Comparison of ENCODE assay signal across 14 cellular contexts in genomic region chr6:25477006-25477590, GRCh38.
DNase-seq lines count a peak whose midpoint lies in the region; ATAC-seq and TF ChIP-seq lines count a peak whose summit lies in the region.
"Had no signal": no experiment of that assay in that cellular context is flagged by ENCODE, and none has a peak within 500 bp of the region (broad histone marks: within the 10 kb centered on the region; RNA-seq: fewer than 3 reads in every experiment).

No MANE protein-coding gene starts in this region.

- H4K12ac ChIP-seq in trophoblast cell (ENCODE audit: low read depth, low read length), result no peak overlapping the region

- H3K9me3 ChIP-seq in GM23248 (ENCODE audit: low read depth) (no peaks in the 10 kb centered on the region), OCI-LY7 (ENCODE audit: low read length) (no peaks in the 10 kb centered on the region), trophoblast cell (ENCODE audit: insufficient read depth, low read depth, low read length) (no peaks in the 10 kb centered on the region)
- H3K9me3 ChIP-seq: body of pancreas, Peyer's patch had no signal

- no TSS peak for BruUV-seq in OCI-LY7 (replicated peaks; lab: Mats Ljungman, UMichigan)

- peak overlapping the region; percentile 73 for H2BK5ac ChIP-seq in trophoblast cell (ENCODE audit: low read depth, low read length, poor library complexity)

- WGBS in GM23248 (ENCODE audit: low coverage in 1 of 2, low lambda C conversion rate in 2 of 2, missing lambda C conversion rate in 2 of 2), 2 experiments, result 57 to 65% methylated on average over 3 to 4 of the region's 4 CpGs
- no CpG with 5 or more reads among the region's 4 CpGs for WGBS in trophoblast cell (ENCODE audit: extremely low coverage, insufficient coverage, insufficient read length)

- peaks cover 4% of the 10 kb centered on the region for H3F3A ChIP-seq in GM23248 (ENCODE audit: insufficient read depth)

- no peak overlapping the region for H3K4me2 ChIP-seq in GM23248 (ENCODE audit: unreplicated experiment)
- peak overlapping the region; percentile 23; the same call in 1 of the 2 replicates for H3K4me2 ChIP-seq in OCI-LY7 (ENCODE audit: low read length)
- H3K4me2 ChIP-seq in trophoblast cell (ENCODE audit: low read length), result no peak overlapping the region

- POLR2A ChIA-PET in OCI-LY7 (lab: Charles Lee), result interaction anchor here (0.6 to 1.4 kb wide), 5 partner anchors 48 to 759 kb away, joined by 3 to 7 read pairs (median 5); no protein-coding TSS in a partner anchor

- H3K27ac ChIP-seq in GM23248, result no peak overlapping the region
- no peak overlapping the region for H3K27ac ChIP-seq in OCI-LY7 (ENCODE audit: low read depth, low read length, poor library complexity, severe bottlenecking)
- peak overlapping the region; percentile 83 for H3K27ac ChIP-seq in trophoblast cell (ENCODE audit: low read depth, low read length)
- H3K27ac ChIP-seq: body of pancreas, Peyer's patch had no signal

- in situ Hi-C loops in GM23248 (cut with MboI), result no loop called here

- H2AFZ ChIP-seq in GM23248 (no peak overlapping the region), OCI-LY7 (ENCODE audit: low read length) (no peak overlapping the region), trophoblast cell (ENCODE audit: insufficient read depth, low read length, poor library complexity) (no peak overlapping the region)

- H4K20me1 ChIP-seq in GM23248 (ENCODE audit: insufficient read depth) (no peaks in the 10 kb centered on the region), OCI-LY7 (ENCODE audit: insufficient read depth, low read length) (no peaks in the 10 kb centered on the region)

- peaks cover 2% of the 10 kb centered on the region for H3K79me1 ChIP-seq in trophoblast cell (ENCODE audit: low read length)

- CTCF ChIA-PET in OCI-LY7 (lab: Charles Lee; ENCODE audit: unreplicated experiment), result interaction anchor here (0.6 to 1.1 kb wide), 2 partner anchors 13 to 212 kb away, joined by 3 read pairs; no protein-coding TSS in a partner anchor

- H3K36me3 ChIP-seq in GM23248 (ENCODE audit: low read depth), result no peaks in the 10 kb centered on the region
- peaks cover 38% of the 10 kb centered on the region for H3K36me3 ChIP-seq in OCI-LY7 (ENCODE audit: insufficient read depth, low read length)
- H3K36me3 ChIP-seq in trophoblast cell (ENCODE audit: control insufficient read depth in 1 of 2, insufficient read depth in 2 of 2, low read length in 2 of 2), result no peaks in the 10 kb centered on the region
- H3K36me3 ChIP-seq: Peyer's patch had no signal

- no peak overlapping the region for H3K4ac ChIP-seq in trophoblast cell (ENCODE audit: low read depth, low read length)

- no peak overlapping the region for H3K23ac ChIP-seq in trophoblast cell (ENCODE audit: low read length)

- TF ChIP-seq CTCF in OCI-LY7 (conservative IDR thresholded peaks at IDR 0.05; ENCODE audit: low read length), result no peak
- TF ChIP-seq CTCF in choroid plexus epithelial cell (conservative IDR thresholded peaks at IDR 0.05; ENCODE audit: low read depth, low read length), result no peak

- intact Hi-C loops in OCI-LY7 (cut with micrococcal nuclease; ENCODE audit: unreplicated experiment), result no loop called here

- no peak overlapping the region for H4K91ac ChIP-seq in trophoblast cell (ENCODE audit: low read depth, low read length)

- no peak overlapping the region for H3K18ac ChIP-seq in trophoblast cell (ENCODE audit: low read length)

- H2AK5ac ChIP-seq in trophoblast cell (ENCODE audit: low read length), result no peak overlapping the region

- H3K27me3 ChIP-seq in GM23248 (replicated peaks; ENCODE audit: insufficient read depth), result no peaks in the 10 kb centered on the region
- H3K27me3 ChIP-seq in trophoblast cell (ENCODE audit: insufficient read depth, low read length), result no peaks in the 10 kb centered on the region
- H3K27me3 ChIP-seq: body of pancreas, Peyer's patch had no signal

- H2BK120ac ChIP-seq in trophoblast cell (ENCODE audit: insufficient read depth, low read length, poor library complexity), result no peak overlapping the region

- no peak overlapping the region for H2BK12ac ChIP-seq in trophoblast cell (ENCODE audit: low read length)

- DNase-seq in GM23248 (peak; percentile 29), OCI-LY7 (ENCODE audit: low spot score) (no peak), choroid plexus epithelial cell (ENCODE audit: low read depth) (peak; percentile 50), trophoblast cell (peak; percentile 67 to 92), NCI-H1694 (lab: John Stamatoyannopoulos, UW) (no peak), C1 segment of cervical spinal cord (lab: John Stamatoyannopoulos, UW) (no peak)
- DNase-seq: activated CD4-positive, alpha-beta T cell treated with anti-CD3 and anti-CD28 coated beads, Interleukin-2, amount 10 ng/mL, durations not matched to agents 24 days and 14 days; body of pancreas; hypothalamus; NCI-H1092 treated with DMSO at 0.1 percent for 48 hours; nephron progenitor cell; Peyer's patch had no signal

- H3K14ac ChIP-seq in trophoblast cell (ENCODE audit: low read length), result no peak overlapping the region

- no peak for ATAC-seq in GM21576 (IDR thresholded peaks at IDR 0.05; ENCODE audit: unreplicated experiment)
- ATAC-seq: body of pancreas, HepG2 had no signal

- H3K9ac ChIP-seq in GM23248 (no peak overlapping the region), trophoblast cell (ENCODE audit: low read length) (no peak overlapping the region)

- no peaks in the 10 kb centered on the region for H3K79me2 ChIP-seq in GM23248 (ENCODE audit: insufficient read depth)
- no peaks in the 10 kb centered on the region for H3K79me2 ChIP-seq in OCI-LY7 (ENCODE audit: insufficient read depth, low read depth, low read length)
- H3K79me2 ChIP-seq in trophoblast cell (ENCODE audit: control insufficient read depth, insufficient read depth, low read length, poor library complexity), result no peaks in the 10 kb centered on the region

- H3K9me2 ChIP-seq in GM23248 (ENCODE audit: insufficient read depth) (no peaks in the 10 kb centered on the region), OCI-LY7 (ENCODE audit: insufficient read depth, low read length) (no peaks in the 10 kb centered on the region)

- H4K8ac ChIP-seq in trophoblast cell (ENCODE audit: low read depth, low read length), result no peak overlapping the region

- H3K4me1 ChIP-seq in GM23248 (ENCODE audit: insufficient read depth), result peaks cover 10% of the 10 kb centered on the region; the same call in 1 of the 2 replicates
- H3K4me1 ChIP-seq in OCI-LY7 (ENCODE audit: insufficient read depth, low read length, poor library complexity, severe bottlenecking), result peaks cover 13% of the 10 kb centered on the region
- peaks cover 2 to 6% of the 10 kb centered on the region in 2 experiments for H3K4me1 ChIP-seq in trophoblast cell (ENCODE audit: control insufficient read depth in 1 of 2, insufficient read depth in 2 of 2, low read length in 2 of 2)
- H3K4me1 ChIP-seq: body of pancreas, Peyer's patch had no signal

- no peak overlapping the region for H3K4me3 ChIP-seq in GM23248
- no peak overlapping the region for H3K4me3 ChIP-seq in OCI-LY7 (ENCODE audit: low read depth, low read length, poor library complexity, severe bottlenecking)
- H3K4me3 ChIP-seq in choroid plexus epithelial cell (ENCODE audit: low read depth, low read length), result no peak overlapping the region
- no peak overlapping the region for H3K4me3 ChIP-seq in trophoblast cell (ENCODE audit: low read depth, low read length)
- H3K4me3 ChIP-seq: body of pancreas, Peyer's patch had no signal

Comparison
In these comparisons a context has a peak if more than half of its experiments do, and no peak if none do; other contexts are left out.
1. DNase-seq: peak in GM23248 (single experiment), choroid plexus epithelial cell (single experiment) and trophoblast cell (2 of 2); none in OCI-LY7 (single experiment), NCI-H1694 (single experiment) and C1 segment of cervical spinal cord (0 of 14).